9 cellular contexts compared by ENCODE assay signal in genomic region chr1:174165471-174166137, GRCh38. TPM values are rescaled to one million over a fixed set of nuclear protein-coding genes. Genes with fewer than 3 reads are reported as not detected.
DNase-seq lines count a peak whose midpoint lies in the region; ATAC-seq and TF ChIP-seq lines count a peak whose summit lies in the region.
"Had no signal": no experiment of that assay in that cellular context is flagged by ENCODE, and none has a peak within 500 bp of the region (broad histone marks: within the 10 kb centered on the region; RNA-seq: fewer than 3 reads in every experiment).

No MANE protein-coding gene starts in this region.

- DNase-seq in DMS 273 (lab: John Stamatoyannopoulos, UW; ENCODE audit: unreplicated experiment) (peak; percentile 89), GM23248 (peak; percentile 26), cerebellar cortex (ENCODE audit: low spot score) (peak; percentile 68), mesothelial cell of epicardium (ENCODE audit: low spot score in 2 of 2, unreplicated experiment in 2 of 2) (no peak), NCI-H1436 (lab: John Stamatoyannopoulos, UW) (no peak), NOMO-1 (lab: John Stamatoyannopoulos, UW; ENCODE audit: unreplicated experiment in 2 of 2) (no peak)

- peak overlapping the region; percentile 22 for H3K27ac Mint-ChIP-seq in mesothelial cell of epicardium

- no peaks in the 10 kb centered on the region for H3K27me3 Mint-ChIP-seq in mesothelial cell of epicardium (ENCODE audit: low read depth)

- 0 out of 2 replicates have a peak overlapping the region, but pooled peaks have one; percentile 6 for H2AFZ ChIP-seq in GM23248

- H3K9me3 Mint-ChIP-seq in mesothelial cell of epicardium = no peaks in the 10 kb centered on the region

- no peaks in the 10 kb centered on the region for H3K36me3 Mint-ChIP-seq in mesothelial cell of epicardium

- TF ChIP-seq CTCF in mesothelial cell of epicardium (IDR thresholded peaks at IDR 0.05; ENCODE audit: unreplicated experiment) = no peak

- peaks cover 6% of the 10 kb centered on the region for H3K4me1 Mint-ChIP-seq in mesothelial cell of epicardium

- peaks cover 81% of the 10 kb centered on the region for H3K79me2 ChIP-seq in GM23248 (ENCODE audit: insufficient read depth)

- H3K4me3 ChIP-seq in GM23248 = no peak overlapping the region
- H3K4me3 ChIP-seq: skin epidermis had no signal

- no peaks in the 10 kb centered on the region for H3K4me1 ChIP-seq in GM23248 (ENCODE audit: insufficient read depth)

- no peaks in the 10 kb centered on the region for H3K9me3 ChIP-seq in GM23248 (ENCODE audit: low read depth)

- H3K4me2 ChIP-seq in GM23248 (ENCODE audit: unreplicated experiment) = no peak overlapping the region

- H4K20me1 ChIP-seq in GM23248 (ENCODE audit: insufficient read depth) = no peaks in the 10 kb centered on the region

- in situ Hi-C loops in GM23248 (cut with MboI) = no loop called here

- H3K27me3 ChIP-seq in GM23248 (replicated peaks; ENCODE audit: insufficient read depth) = no peaks in the 10 kb centered on the region

- no peaks in the 10 kb centered on the region for H3F3A ChIP-seq in GM23248 (ENCODE audit: insufficient read depth)

- no peak overlapping the region for H3K27ac ChIP-seq in GM23248

- no peaks in the 10 kb centered on the region for H3K9me2 ChIP-seq in GM23248 (ENCODE audit: insufficient read depth)

- no peak overlapping the region for H3K4me3 Mint-ChIP-seq in mesothelial cell of epicardium

- ATAC-seq in HG02763 (IDR thresholded peaks at IDR 0.05; ENCODE audit: unreplicated experiment) = no peak
- ATAC-seq in HG02642 (IDR thresholded peaks at IDR 0.05; ENCODE audit: poor library complexity, unreplicated experiment) = no peak

- no peaks in the 10 kb centered on the region for H3K36me3 ChIP-seq in GM23248 (ENCODE audit: low read depth)

- H3K9ac ChIP-seq in GM23248 = no peak overlapping the region

- WGBS in GM23248 (ENCODE audit: low coverage in 1 of 2, low lambda C conversion rate in 2 of 2, missing lambda C conversion rate in 2 of 2), 2 experiments = 55 to 64% methylated on average over 6 of the region's 6 CpGs

RNA-seq across cellular contexts. Expression of gene RABGAP1L, which starts 6.3 kb away (rescaled TPM):
- 21.6 and 24.7 TPM in 2 replicates for total RNA-seq in GM23248 (2014; rRNA removed; shearing (Covaris generic))
- polyA plus RNA-seq in GM23248 (2016; fragmentation: Nextera tagmentation; extraction: Ambion mirVana) = 11.4 and 13.7 TPM in 2 replicates
- total RNA-seq in mesothelial cell of epicardium = 41.1 to 48.5 TPM (median 47.0 TPM) in 3 replicates

Comparison
In these comparisons a context has a peak if more than half of its experiments do, and no peak if none do; other contexts are left out.
1. DNase-seq: peak in DMS 273 (single experiment), GM23248 (single experiment) and cerebellar cortex (single experiment); none in mesothelial cell of epicardium (0 of 2), NCI-H1436 (single experiment) and NOMO-1 (0 of 2).